Comparison of ENCODE assay signal across 32 cellular contexts in genomic region chr7:75823198-75823910, GRCh38. TPM values are rescaled to one million over a fixed set of nuclear protein-coding genes. Genes with fewer than 3 reads are reported as not detected.
A peak's percentile ranks its signal among the peaks of the same experiment; 100 is the strongest.
DNase-seq lines count a peak whose midpoint lies in the region; ATAC-seq, FAIRE-seq and TF ChIP-seq lines count a peak whose summit lies in the region.
"Had no signal": no experiment of that assay in that cellular context is flagged by ENCODE, and none has a peak within 500 bp of the region (broad histone marks: within the 10 kb centered on the region; RNA-seq: fewer than 3 reads in every experiment).

No MANE protein-coding gene starts in this region.

- ATAC-seq in activated T-helper 17 cell treated with anti-CD3 and anti-CD28 coated beads, Interleukin-2, amount 50 U/mL, for 72 hours (replicated peaks): no peak
- ATAC-seq: gastroesophageal sphincter, left lobe of liver had no signal

- no peaks in the 10 kb centered on the region for H3K36me3 Mint-ChIP-seq in activated T-helper 17 cell treated with anti-CD3 and anti-CD28 coated beads, Interleukin-2, amount 50 U/mL, for 72 hours (ENCODE audit: low read depth)
- H3K36me3 Mint-ChIP-seq: immature natural killer cell had no signal

- FAIRE-seq in small intestine (lab: Jason Lieb, UNC) (no peak), D721Med (lab: Jason Lieb, UNC) (no peak)
- FAIRE-seq: endothelial cell of umbilical vein had no signal

- H3K4me1 ChIP-seq in small intestine (ENCODE audit: control insufficient read depth in 2 of 2, insufficient read depth in 1 of 2, low read depth in 1 of 2, low read length in 1 of 2): no peaks in the 10 kb centered on the region
- H3K4me1 ChIP-seq: gastroesophageal sphincter, thyroid gland had no signal

- DNase-seq in D341Med (ENCODE audit: low spot score) (peak; percentile 20), HT1080 (ENCODE audit: low read depth) (peak; percentile 51), small intestine (peak; percentile 66), G401 (ENCODE audit: low spot score) (no peak), amygdala (lab: John Stamatoyannopoulos, UW) (no peak), D721Med (ENCODE audit: insufficient read length, low spot score) (no peak)
- DNase-seq: activated CD4-positive, alpha-beta T cell treated with anti-CD3 and anti-CD28 coated beads, Interleukin-2, amount 50 U/mL, for 48 hours; activated CD4-positive, CD25-positive, alpha-beta regulatory T cell treated with anti-CD3 and anti-CD28 coated beads, Interleukin-2, amount 50 U/mL, for 72 hours; activated CD8-positive, alpha-beta memory T cell treated with anti-CD3 and anti-CD28 coated beads, Interleukin-2, amount 50 U/mL, for 4 hours; activated naive CD4-positive, alpha-beta T cell treated with anti-CD3 and anti-CD28 coated beads for 36 hours; C1 segment of cervical spinal cord; cerebellar nuclear complex; COR-L47; DND-41; GOT3; hippocampal formation; immature natural killer cell; KG1; NCI-H1930; NCI-H526 treated with DMSO at 0.1 percent for 48 hours; NK-92 treated with Interleukin-12 subunit alpha and Interleukin-12 subunit beta, amount 100 ng/mL, for 24 hours; SHP77 treated with DMSO at 0.1 percent for 48 hours; stimulated activated CD4-positive, alpha-beta T cell treated with anti-CD3 and anti-CD28 coated beads, Interleukin-1b, Interleukin-23, amount 100 ng/mL, for 48 hours; thyroid gland had no signal

- H3K9me3 ChIP-seq in small intestine (ENCODE audit: control insufficient read depth, low read depth): no peaks in the 10 kb centered on the region
- H3K9me3 ChIP-seq: gastroesophageal sphincter, thyroid gland had no signal

- no peak overlapping the region for H3K27ac ChIP-seq in small intestine (ENCODE audit: low read depth in 1 of 2, low read length in 1 of 2)
- H3K27ac ChIP-seq: gastroesophageal sphincter, thyroid gland had no signal

- in situ Hi-C loops in G401 (cut with HindIII; ENCODE audit: low sequenced_read_pairs): no loop called here

- H3K4me3 ChIP-seq in small intestine (ENCODE audit: low read depth in 1 of 2, low read length in 2 of 2): no peak overlapping the region
- H3K4me3 ChIP-seq: gastroesophageal sphincter, thyroid gland had no signal

- H3K9me3 Mint-ChIP-seq in activated T-helper 17 cell treated with anti-CD3 and anti-CD28 coated beads, Interleukin-2, amount 50 U/mL, for 72 hours: no peaks in the 10 kb centered on the region
- H3K9me3 Mint-ChIP-seq: activated naive CD4-positive, alpha-beta T cell treated with anti-CD3 and anti-CD28 coated beads for 36 hours; immature natural killer cell had no signal

- TF ChIP-seq CTCF in D721Med (IDR thresholded peaks at IDR 0.05; ENCODE audit: insufficient read depth, missing control alignments): no peak

- H3K27me3 ChIP-seq in small intestine (ENCODE audit: control insufficient read depth in 2 of 2, insufficient read depth in 2 of 2, low read length in 2 of 2): no peaks in the 10 kb centered on the region
- H3K27me3 ChIP-seq: gastroesophageal sphincter, thyroid gland had no signal

- no peaks in the 10 kb centered on the region for H3K27me3 Mint-ChIP-seq in activated T-helper 17 cell treated with anti-CD3 and anti-CD28 coated beads, Interleukin-2, amount 50 U/mL, for 72 hours

- no peaks in the 10 kb centered on the region for H3K4me1 Mint-ChIP-seq in activated T-helper 17 cell treated with anti-CD3 and anti-CD28 coated beads, Interleukin-2, amount 50 U/mL, for 72 hours
- H3K4me1 Mint-ChIP-seq: immature natural killer cell, memory B cell had no signal

- peak overlapping the region; percentile 7 for H3K27ac Mint-ChIP-seq in activated T-helper 17 cell treated with anti-CD3 and anti-CD28 coated beads, Interleukin-2, amount 50 U/mL, for 72 hours
- H3K27ac Mint-ChIP-seq: activated naive CD4-positive, alpha-beta T cell treated with anti-CD3 and anti-CD28 coated beads for 36 hours; immature natural killer cell; memory B cell had no signal

- H3K4me3 Mint-ChIP-seq in activated T-helper 17 cell treated with anti-CD3 and anti-CD28 coated beads, Interleukin-2, amount 50 U/mL, for 72 hours: no peak overlapping the region
- H3K4me3 Mint-ChIP-seq: activated naive CD4-positive, alpha-beta T cell treated with anti-CD3 and anti-CD28 coated beads for 36 hours; immature natural killer cell; memory B cell had no signal

- 17 to 44% (median 33%) methylated on average over 9 of the region's 9 CpGs for WGBS in small intestine, 3 donors

- H3K36me3 ChIP-seq in small intestine (ENCODE audit: control insufficient read depth in 2 of 2, insufficient read depth in 2 of 2, low read length in 2 of 2): no peaks in the 10 kb centered on the region
- H3K36me3 ChIP-seq: gastroesophageal sphincter, thyroid gland had no signal

RNA-seq across cellular contexts. Expression of gene CCL24, which starts 9.7 kb away (rescaled TPM):
- not detected in 2 replicates for total RNA-seq in HT1080 (2014; rRNA removed; shearing (Covaris generic))
- not detected in 2 replicates for polyA plus RNA-seq in HT1080 (2015; cell fraction: cytosol; rRNA removed)
- polyA plus RNA-seq in HT1080 (2015; cell fraction: nucleus; rRNA removed): not detected in 2 replicates
- total RNA-seq in activated T-helper 17 cell treated with anti-CD3 and anti-CD28 coated beads, Interleukin-2, amount 50 U/mL, for 72 hours: not detected
- 10 to 100 TPM in 2 of 3 donors, 1 to 10 TPM in 1; 2.9 to 76.7 (median 34.9) TPM for polyA plus RNA-seq in small intestine
- not detected in 2 replicates for total RNA-seq in G401 (2014; rRNA removed; shearing (Covaris generic))
- total RNA-seq: activated naive CD4-positive, alpha-beta T cell treated with anti-CD3 and anti-CD28 coated beads for 36 hours; endothelial cell of umbilical vein; fibroblast of lung; T-helper 2 cell treated with Interferon-gamma antibody and Interleukin-4, amounts not matched to agents 100 ng/mL and 5 ng/mL, for 36 hours; thyroid gland had no signal
- polyA plus RNA-seq: endothelial cell of umbilical vein, fibroblast of lung, immature natural killer cell, neural cell had no signal

RNA-seq across cellular contexts. Expression of gene CCL26, which starts 51.3 kb away (rescaled TPM):
- total RNA-seq in HT1080 (2014; rRNA removed; shearing (Covaris generic)): not detected in 2 replicates
- not detected in 2 replicates for polyA plus RNA-seq in HT1080 (2015; cell fraction: cytosol; rRNA removed)
- not detected in 2 replicates for polyA plus RNA-seq in HT1080 (2015; cell fraction: nucleus; rRNA removed)
- total RNA-seq in activated T-helper 17 cell treated with anti-CD3 and anti-CD28 coated beads, Interleukin-2, amount 50 U/mL, for 72 hours: not detected
- polyA plus RNA-seq in small intestine: 1 to 10 TPM in 1 of 3 donors, not detected in 2; 3.7 TPM
- not detected in 2 replicates for total RNA-seq in G401 (2014; rRNA removed; shearing (Covaris generic))
- total RNA-seq: activated naive CD4-positive, alpha-beta T cell treated with anti-CD3 and anti-CD28 coated beads for 36 hours; endothelial cell of umbilical vein; left lobe of liver; T-helper 2 cell treated with Interferon-gamma antibody and Interleukin-4, amounts not matched to agents 100 ng/mL and 5 ng/mL, for 36 hours; thyroid gland had no signal
- polyA plus RNA-seq: endothelial cell of umbilical vein, immature natural killer cell, neural cell had no signal

RNA-seq across cellular contexts. Expression of gene RHBDD2, which starts 55.5 kb away (rescaled TPM):
- 19.0 and 31.2 TPM in 2 replicates for total RNA-seq in HT1080 (2014; rRNA removed; shearing (Covaris generic))
- polyA plus RNA-seq in HT1080 (2015; cell fraction: cytosol; rRNA removed): 27.2 and 29.4 TPM in 2 replicates
- 13.3 and 15.6 TPM in 2 replicates for polyA plus RNA-seq in HT1080 (2015; cell fraction: nucleus; rRNA removed)
- total RNA-seq in activated T-helper 17 cell treated with anti-CD3 and anti-CD28 coated beads, Interleukin-2, amount 50 U/mL, for 72 hours: 10 to 100 TPM; 16.5 to 19.3 TPM
- polyA plus RNA-seq in small intestine: 10 to 100 TPM; 56.6 to 67.0 (median 59.4) TPM
- 27.0 and 28.3 TPM in 2 replicates for total RNA-seq in G401 (2014; rRNA removed; shearing (Covaris generic))

Comparison
In these comparisons a context has a peak if more than half of its experiments do, and no peak if none do; other contexts are left out.
1. DNase-seq: peak in D341Med (single experiment), HT1080 (single experiment) and small intestine (single experiment); none in G401 (single experiment), amygdala (0 of 56) and D721Med (single experiment).